ENCODE assay signal across 8 cellular contexts in genomic region chr2:218892693-218893348, GRCh38. TPM values are rescaled to one million over a fixed set of nuclear protein-coding genes. Genes with fewer than 3 reads are reported as not detected.
DNase-seq lines count a peak whose midpoint lies in the region; ATAC-seq and TF ChIP-seq lines count a peak whose summit lies in the region.

No MANE protein-coding gene starts in this region.

- H3K9me3 Mint-ChIP-seq in T-helper 2 cell treated with Interferon-gamma antibody and Interleukin-4, amounts not matched to agents 5 μg/mL and 100 μg/mL, for 36 hours, result no peaks in the 10 kb centered on the region

- DNase-seq in NCI-H1092 treated with DMSO at 0.1 percent for 48 hours (lab: John Stamatoyannopoulos, UW) (peak; percentile 67), ascending aorta (ENCODE audit: low spot score in 2 of 2) (peak in 1 of 2 donors; percentile 76), iPS-NIHi11 (ENCODE audit: low spot score) (peak; percentile 83), DMS114 treated with DMSO at 0.1 percent for 48 hours (lab: John Stamatoyannopoulos, UW; ENCODE audit: unreplicated experiment) (no peak)
- peak; percentile 86 for DNase-seq in T-helper 2 cell treated with Interferon-gamma antibody and Interleukin-4, amounts not matched to agents 5 μg/mL and 100 μg/mL, for 36 hours (ENCODE audit: low spot score)
- peak; percentile 60 to 68 for DNase-seq in stimulated activated CD4-positive, alpha-beta T cell treated with anti-CD3 and anti-CD28 coated beads, Interleukin-12 subunit alpha, Interleukin-12 subunit beta, amount 100 ng/mL, for 24 hours (ENCODE audit: low read depth in 2 of 2)

- no peaks in the 10 kb centered on the region for H3K36me3 ChIP-seq in ascending aorta

- H3K27ac Mint-ChIP-seq in T-helper 2 cell treated with Interferon-gamma antibody and Interleukin-4, amounts not matched to agents 5 μg/mL and 100 μg/mL, for 36 hours, result peak overlapping the region; percentile 69

- no peaks in the 10 kb centered on the region for H3K9me3 ChIP-seq in ascending aorta

- H3K27me3 Mint-ChIP-seq in T-helper 2 cell treated with Interferon-gamma antibody and Interleukin-4, amounts not matched to agents 5 μg/mL and 100 μg/mL, for 36 hours (ENCODE audit: low read depth), result peaks cover 47% of the 10 kb centered on the region

- H3K4me1 ChIP-seq in ascending aorta, result peaks cover 9 to 14% of the 10 kb centered on the region in 2 donors

- H3K27me3 ChIP-seq in ascending aorta, result peaks cover 16% of the 10 kb centered on the region

- TF ChIP-seq CTCF in GM12875 (IDR thresholded peaks at IDR 0.05; ENCODE audit: borderline replicate concordance, insufficient read depth, low read depth, low read length) (peak; percentile 71), ascending aorta (IDR thresholded peaks at IDR 0.05) (peak in 2 of 3 experiments; percentile 13 to 19)

- H3K27ac ChIP-seq in ascending aorta, result no peak overlapping the region

- H3K4me3 Mint-ChIP-seq in T-helper 2 cell treated with Interferon-gamma antibody and Interleukin-4, amounts not matched to agents 5 μg/mL and 100 μg/mL, for 36 hours, result peak overlapping the region; percentile 72

- H3K36me3 Mint-ChIP-seq in T-helper 2 cell treated with Interferon-gamma antibody and Interleukin-4, amounts not matched to agents 5 μg/mL and 100 μg/mL, for 36 hours (ENCODE audit: low read depth), result no peaks in the 10 kb centered on the region

- ATAC-seq in HG02588 (IDR thresholded peaks at IDR 0.05; ENCODE audit: unreplicated experiment), result peak; percentile 35

- H3K4me3 ChIP-seq in GM12875 (ENCODE audit: low read depth, low read length) (peak overlapping the region; percentile 54), ascending aorta (peak overlapping the region; percentile 43 to 64)

- peaks cover 31% of the 10 kb centered on the region for H3K4me1 Mint-ChIP-seq in T-helper 2 cell treated with Interferon-gamma antibody and Interleukin-4, amounts not matched to agents 5 μg/mL and 100 μg/mL, for 36 hours (ENCODE audit: low read depth)

- intact Hi-C loops in ascending aorta (cut with DNase I), result no loop called here

RNA-seq across cellular contexts. Expression of gene WNT10A, which starts 12.2 kb away (rescaled TPM):
- not detected for total RNA-seq in ascending aorta

RNA-seq across cellular contexts. Expression of gene WNT6, which starts 33.2 kb away (rescaled TPM):
- 1.2 TPM for total RNA-seq in ascending aorta
